ENCODE assay signal across 35 cellular contexts in the genomic region with DNA sequence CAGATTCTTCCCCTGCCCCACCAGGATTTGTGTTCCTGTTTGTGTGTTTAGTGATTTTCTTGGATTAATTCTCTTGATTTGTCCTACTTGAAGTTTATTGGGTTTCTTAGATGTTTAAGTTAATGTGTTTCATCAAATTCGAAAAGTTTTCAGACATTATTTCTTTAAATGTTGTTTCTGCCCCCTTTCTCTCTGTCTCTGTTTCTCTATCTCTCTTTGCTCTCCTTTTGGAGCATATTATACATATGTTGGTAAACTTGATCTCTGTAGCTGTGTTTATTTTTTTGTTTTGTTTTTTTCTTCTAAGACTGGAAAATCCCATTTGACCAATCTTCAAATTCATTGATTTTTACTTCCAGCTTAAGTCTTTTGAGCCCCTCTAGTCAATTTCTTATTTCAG.
"Had no signal": no experiment of that assay in that cellular context is flagged by ENCODE, and none has a peak within 500 bp of the region (broad histone marks: within the 10 kb centered on the region; RNA-seq: fewer than 3 reads in every experiment).

No MANE protein-coding gene starts in this region.

- H3K27me3 ChIP-seq: MG63 had no signal

- H3K9me3 ChIP-seq: MG63 had no signal

- H3K36me3 ChIP-seq: MG63 had no signal

- H3K4me3 ChIP-seq: MG63 had no signal

- DNase-seq: Karpas-422, Kasumi-1, MG63, MM.1S, MV-4-11, NCI-H1048, NCI-H1092, NCI-H1092 treated with DMSO at 0.1 percent for 48 hours, NCI-H1105, NCI-H1105 treated with DMSO at 0.1 percent for 48 hours, NCI-H1417, NCI-H1417 treated with DMSO at 0.1 percent for 48 hours, NCI-H1436, NCI-H1436 treated with DMSO at 0.1 percent for 48 hours, NCI-H146, NCI-H1694, NCI-H1694 treated with DMSO at 0.1 percent for 48 hours, NCI-H187, NCI-H187 treated with DMSO at 0.1 percent for 48 hours, NCI-H1930, NCI-H2029, NCI-H2029 treated with DMSO at 0.1 percent for 48 hours, NCI-H2081, NCI-H2081 treated with DMSO at 0.1 percent for 48 hours, NCI-H2107, NCI-H2171, NCI-H2171 treated with DMSO at 0.1 percent for 48 hours, NCI-H2227 treated with DMSO at 0.1 percent for 48 hours, NCI-H226, NCI-H345, NCI-H446, NCI-H446 treated with DMSO at 0.1 percent for 48 hours, NCI-H510A, NCI-H510A treated with DMSO at 0.1 percent for 48 hours, NCI-H524 had no signal
